8 cellular contexts compared by ENCODE assay signal in the genomic region with DNA sequence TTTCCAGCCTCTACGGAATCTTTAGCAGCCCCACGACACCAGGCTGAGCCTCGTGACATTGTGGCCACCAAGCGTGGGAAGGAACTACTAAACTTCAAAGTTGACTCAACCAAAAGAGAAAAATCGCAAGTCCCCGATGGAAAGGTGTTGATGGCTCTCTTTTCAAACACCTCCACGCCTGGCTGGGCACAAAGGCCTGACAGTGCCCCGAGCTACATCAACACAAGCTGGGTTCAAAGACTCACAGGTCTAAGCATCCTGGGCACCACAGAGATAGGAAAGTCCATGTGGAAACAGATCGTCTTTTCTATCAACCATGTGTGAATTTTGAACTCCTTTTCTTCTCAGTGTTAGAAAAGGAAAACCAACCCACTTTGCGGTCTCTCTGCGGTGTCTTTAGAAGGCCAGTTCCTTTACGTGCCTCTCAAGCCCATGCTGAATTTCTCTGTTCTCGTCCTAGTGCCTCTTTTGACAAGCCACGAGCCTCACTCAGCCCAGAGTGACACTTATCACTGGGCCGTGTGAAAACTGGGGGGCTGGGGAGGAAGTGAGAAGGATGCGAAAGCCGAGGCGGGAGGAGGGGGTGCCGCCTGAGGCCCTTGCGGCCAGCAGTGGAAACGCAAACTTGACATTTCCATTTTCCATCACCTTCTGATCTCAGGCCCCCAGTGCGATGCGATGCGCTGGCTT. TPM values are rescaled to one million over a fixed set of nuclear protein-coding genes. Genes with fewer than 3 reads are reported as not detected.
A peak's percentile ranks its signal among the peaks of the same experiment; 100 is the strongest.
DNase-seq lines count a peak whose midpoint lies in the region; ATAC-seq and TF ChIP-seq lines count a peak whose summit lies in the region.

No MANE protein-coding gene starts in this region.

- no peak overlapping the region for H4K91ac ChIP-seq in IMR-90 (ENCODE audit: insufficient read depth, low read depth, low read length)

- no peak overlapping the region for H2BK120ac ChIP-seq in IMR-90 (ENCODE audit: low read depth, low read length)

- no peak overlapping the region for H2AK5ac ChIP-seq in IMR-90 (ENCODE audit: low read depth, low read length)

- H3K4me1 Mint-ChIP-seq in stimulated activated memory B cell treated with anti-CD40 and anti-IgM and Interleukin-4, amounts not matched to agents 10 μg/mL and 1 μg/mL and 100 μg/mL, for 72 hours: peaks cover 75% of the 10 kb centered on the region

- H4K5ac ChIP-seq in IMR-90 (ENCODE audit: low read depth, low read length): no peak overlapping the region

- H3K14ac ChIP-seq in IMR-90 (replicated peaks; ENCODE audit: low read depth, low read length): no peak overlapping the region

- ATAC-seq in GM21390 (IDR thresholded peaks at IDR 0.05; ENCODE audit: unreplicated experiment) (peak; percentile 61), IMR-90 (ENCODE audit: low read depth) (no peak), lower lobe of right lung (peak; percentile 53 to 71)
- peak; percentile 94 for ATAC-seq in stimulated activated memory B cell treated with anti-CD40 and anti-IgM and Interleukin-4, amounts not matched to agents 10 μg/mL and 1 μg/mL and 100 μg/mL, for 72 hours

- dilution Hi-C loops in IMR-90 (cut with HindIII; ENCODE audit: low sequenced_read_pairs, unreplicated experiment): no loop called here

- no peak overlapping the region for H3K56ac ChIP-seq in IMR-90 (ENCODE audit: extremely low read depth, insufficient read depth, low read length)

- peak overlapping the region; percentile 95 for H3K27ac Mint-ChIP-seq in stimulated activated memory B cell treated with anti-CD40 and anti-IgM and Interleukin-4, amounts not matched to agents 10 μg/mL and 1 μg/mL and 100 μg/mL, for 72 hours

- no peak overlapping the region for H3K4me2 ChIP-seq in IMR-90 (ENCODE audit: low read depth, low read length)

- no peak for TF ChIP-seq RAD21 in IMR-90 (IDR thresholded peaks at IDR 0.05; ENCODE audit: low read length)

- BruUV-seq in IMR-90 (replicated peaks; lab: Mats Ljungman, UMichigan): no TSS peak

- TF ChIP-seq POLR2A in IMR-90 (IDR thresholded peaks at IDR 0.05; ENCODE audit: low read depth, low read length): no peak

- no peak overlapping the region for H3K18ac ChIP-seq in IMR-90 (ENCODE audit: low read depth, low read length)

- no peak overlapping the region for H3K4ac ChIP-seq in IMR-90 (ENCODE audit: low read depth, low read length)

- no peaks in the 10 kb centered on the region for H4K20me1 ChIP-seq in IMR-90 (ENCODE audit: insufficient read depth, low read length)

- in situ Hi-C loops in IMR-90 (cut with MboI; ENCODE audit: low sequenced_read_pairs): no loop called here

- peaks cover 14% of the 10 kb centered on the region for H3K9me1 ChIP-seq in IMR-90 (ENCODE audit: insufficient read depth, low read length)

- H2BK15ac ChIP-seq in IMR-90 (ENCODE audit: low read depth, low read length): no peak overlapping the region

- POLR2A ChIA-PET in IMR-90 (lab: Charles Lee; ENCODE audit: unreplicated experiment): no interaction called here

- 91% methylated on average over 4 of the region's 24 CpGs; no CpG with 5 or more reads in 1 of the 2 experiments for WGBS in IMR-90 (ENCODE audit: extremely low coverage in 2 of 2, insufficient read length in 1 of 2), 2 experiments

- CTCF ChIA-PET in IMR-90 (lab: Yijun Ruan, JAX): no interaction called here

- H2BK20ac ChIP-seq in IMR-90 (ENCODE audit: low read depth, low read length): no peak overlapping the region

- peak overlapping the region; percentile 17 for H2AFZ ChIP-seq in IMR-90 (replicated peaks; ENCODE audit: low read length, poor library complexity)

- H3K79me1 ChIP-seq in IMR-90 (ENCODE audit: low read depth in 1 of 2, low read length in 2 of 2): peaks cover 5 to 12% of the 10 kb centered on the region in 2 experiments; a peak in 3 of 4 replicates

- no peak overlapping the region for H2AK9ac ChIP-seq in IMR-90 (replicated peaks; ENCODE audit: low read depth, low read length, poor library complexity)

- H3K9me3 ChIP-seq in IMR-90 (ENCODE audit: control insufficient read depth, insufficient read depth, low read length) (no peaks in the 10 kb centered on the region), lower lobe of right lung (no peaks in the 10 kb centered on the region)

- H3K4me1 ChIP-seq in IMR-90 (ENCODE audit: control insufficient read depth, insufficient read depth, low read length): peaks cover 7% of the 10 kb centered on the region
- H3K4me1 ChIP-seq in lower lobe of right lung: peaks cover 79% of the 10 kb centered on the region

- no peak overlapping the region for H3K23ac ChIP-seq in IMR-90 (ENCODE audit: low read depth, low read length)

- no peak overlapping the region for H3K4me3 ChIP-seq in IMR-90 (ENCODE audit: insufficient read depth, low read depth, low read length)
- H3K4me3 ChIP-seq in lower lobe of right lung: no peak overlapping the region

- H3K36me3 ChIP-seq in IMR-90 (ENCODE audit: control insufficient read depth, insufficient read depth, low read length) (no peaks in the 10 kb centered on the region), lower lobe of right lung (no peaks in the 10 kb centered on the region)

- no peaks in the 10 kb centered on the region for H3K9me3 Mint-ChIP-seq in stimulated activated memory B cell treated with anti-CD40 and anti-IgM and Interleukin-4, amounts not matched to agents 10 μg/mL and 1 μg/mL and 100 μg/mL, for 72 hours

- no peaks in the 10 kb centered on the region for H3K27me3 Mint-ChIP-seq in stimulated activated memory B cell treated with anti-CD40 and anti-IgM and Interleukin-4, amounts not matched to agents 10 μg/mL and 1 μg/mL and 100 μg/mL, for 72 hours

- TF ChIP-seq CTCF in IMR-90 (conservative IDR thresholded peaks at IDR 0.05; ENCODE audit: low read depth, low read length): no peak
- no peak for TF ChIP-seq CTCF in lower lobe of right lung (IDR thresholded peaks at IDR 0.05)

- H2BK5ac ChIP-seq in IMR-90 (ENCODE audit: low read depth, low read length, poor library complexity, severe bottlenecking): no peak overlapping the region

- H3K27ac ChIP-seq in IMR-90 (ENCODE audit: insufficient read depth, low read length) (no peak overlapping the region), lower lobe of right lung (peak overlapping the region; percentile 13)

- intact Hi-C loops in IMR-90 (cut with micrococcal nuclease) (no loop called here), lower lobe of right lung (cut with DNase I) (no loop called here)

- peaks cover 5% of the 10 kb centered on the region for H3K36me3 Mint-ChIP-seq in stimulated activated memory B cell treated with anti-CD40 and anti-IgM and Interleukin-4, amounts not matched to agents 10 μg/mL and 1 μg/mL and 100 μg/mL, for 72 hours

- DNase-seq in DMS79 treated with DMSO at 0.1 percent for 48 hours (lab: John Stamatoyannopoulos, UW) (peak; percentile 51), IMR-90 (no peak), activated T-cell treated with anti-CD3 and anti-CD28 coated beads for 48 hours (ENCODE audit: low read depth) (peak; percentile 77), lower lobe of right lung (peak; percentile 56), mucosa of gallbladder (ENCODE audit: low spot score) (no peak), EL (no peak)

- peak overlapping the region; percentile 65 for H3K4me3 Mint-ChIP-seq in stimulated activated memory B cell treated with anti-CD40 and anti-IgM and Interleukin-4, amounts not matched to agents 10 μg/mL and 1 μg/mL and 100 μg/mL, for 72 hours

- H3K9ac ChIP-seq in IMR-90 (ENCODE audit: low read depth, low read length): no peak overlapping the region

- H4K8ac ChIP-seq in IMR-90 (ENCODE audit: low read depth in 2 of 2, low read length in 2 of 2): no peak overlapping the region

- no peaks in the 10 kb centered on the region for H3K27me3 ChIP-seq in IMR-90 (ENCODE audit: control insufficient read depth, insufficient read depth, low read length)
- no peaks in the 10 kb centered on the region for H3K27me3 ChIP-seq in lower lobe of right lung (ENCODE audit: low read depth)

TF ChIP-seq in IMR-90, 13 proteins besides CTCF, POLR2A, EP300 and RAD21:
- no peak for TF ChIP-seq RCOR1 (IDR thresholded peaks at IDR 0.05; ENCODE audit: insufficient replicate concordance, low read length)
- TF ChIP-seq CHD1 (IDR thresholded peaks at IDR 0.05; ENCODE audit: low read depth, low read length): no peak
- TF ChIP-seq, protein P1, sequence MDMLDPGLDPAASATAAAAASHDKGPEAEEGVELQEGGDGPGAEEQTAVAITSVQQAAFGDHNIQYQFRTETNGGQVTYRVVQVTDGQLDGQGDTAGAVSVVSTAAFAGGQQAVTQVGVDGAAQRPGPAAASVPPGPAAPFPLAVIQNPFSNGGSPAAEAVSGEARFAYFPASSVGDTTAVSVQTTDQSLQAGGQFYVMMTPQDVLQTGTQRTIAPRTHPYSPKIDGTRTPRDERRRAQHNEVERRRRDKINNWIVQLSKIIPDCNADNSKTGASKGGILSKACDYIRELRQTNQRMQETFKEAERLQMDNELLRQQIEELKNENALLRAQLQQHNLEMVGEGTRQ (IDR thresholded peaks at IDR 0.05; ENCODE audit: low read depth, low read length): no peak
- no peak for TF ChIP-seq SMC3 (IDR thresholded peaks at IDR 0.05; ENCODE audit: low read depth, low read length)
- TF ChIP-seq RFX5 (IDR thresholded peaks at IDR 0.05; ENCODE audit: low read depth, low read length): no peak
- TF ChIP-seq BHLHE40 (IDR thresholded peaks at IDR 0.05; ENCODE audit: low read depth, low read length): no peak
- no peak for TF ChIP-seq NFE2L2 (IDR thresholded peaks at IDR 0.05; ENCODE audit: low read depth, low read length)
- TF ChIP-seq, protein P2, sequence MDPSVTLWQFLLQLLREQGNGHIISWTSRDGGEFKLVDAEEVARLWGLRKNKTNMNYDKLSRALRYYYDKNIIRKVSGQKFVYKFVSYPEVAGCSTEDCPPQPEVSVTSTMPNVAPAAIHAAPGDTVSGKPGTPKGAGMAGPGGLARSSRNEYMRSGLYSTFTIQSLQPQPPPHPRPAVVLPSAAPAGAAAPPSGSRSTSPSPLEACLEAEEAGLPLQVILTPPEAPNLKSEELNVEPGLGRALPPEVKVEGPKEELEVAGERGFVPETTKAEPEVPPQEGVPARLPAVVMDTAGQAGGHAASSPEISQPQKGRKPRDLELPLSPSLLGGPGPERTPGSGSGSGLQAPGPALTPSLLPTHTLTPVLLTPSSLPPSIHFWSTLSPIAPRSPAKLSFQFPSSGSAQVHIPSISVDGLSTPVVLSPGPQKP (IDR thresholded peaks at IDR 0.05; ENCODE audit: borderline replicate concordance, low read depth, low read length): no peak
- TF ChIP-seq CEBPB (IDR thresholded peaks at IDR 0.05; ENCODE audit: low read depth, low read length): no peak
- TF ChIP-seq MAZ (IDR thresholded peaks at IDR 0.05; ENCODE audit: borderline replicate concordance, low read depth, low read length): no peak

RNA-seq across cellular contexts. Expression of a gene that starts 59.4 kb away (rescaled TPM):
- total RNA-seq in IMR-90 (2012; rRNA removed) (3.4 and 3.6 TPM in 2 replicates), lower lobe of right lung (20.2 TPM), mucosa of gallbladder (17.4 TPM)
- polyA plus RNA-seq in IMR-90 (2012; rRNA removed): 1.8 and 2.2 TPM in 2 replicates
- 0.78 and 1.7 TPM in 2 replicates for polyA plus RNA-seq in IMR-90 (2012; cell fraction: cytosol; rRNA removed)
- 3.5 and 3.9 TPM in 2 replicates for polyA plus RNA-seq in IMR-90 (2012; cell fraction: nucleus; rRNA removed; ENCODE audit: low replicate concordance)

Comparison
In these comparisons a context has a peak if more than half of its experiments do, and no peak if none do; other contexts are left out.
1. DNase-seq: peak in DMS79 treated with DMSO at 0.1 percent for 48 hours (single experiment), activated T-cell treated with anti-CD3 and anti-CD28 coated beads for 48 hours (single experiment) and lower lobe of right lung (single experiment); none in IMR-90 (single experiment), mucosa of gallbladder (single experiment) and EL (single experiment).